10 cellular contexts compared by ENCODE assay signal in genomic region chr14:73238941-73239340, GRCh38. TPM values are rescaled to one million over a fixed set of nuclear protein-coding genes. Genes with fewer than 3 reads are reported as not detected.
DNase-seq lines count a peak whose midpoint lies in the region; ATAC-seq, FAIRE-seq and TF ChIP-seq lines count a peak whose summit lies in the region.
"Had no signal": no experiment of that assay in that cellular context is flagged by ENCODE, and none has a peak within 500 bp of the region (broad histone marks: within the 10 kb centered on the region; RNA-seq: fewer than 3 reads in every experiment).

No MANE protein-coding gene starts in this region.

- H3K9me2 ChIP-seq in OCI-LY7 (ENCODE audit: insufficient read depth, low read length) = no peaks in the 10 kb centered on the region

- H3K9me3 Mint-ChIP-seq in activated naive CD4-positive, alpha-beta T cell treated with anti-CD3 and anti-CD28 coated beads, Interleukin-2, amount 10 ng/mL, durations not matched to agents 7 days and 5 days = no peaks in the 10 kb centered on the region
- no peaks in the 10 kb centered on the region for H3K9me3 Mint-ChIP-seq in activated CD8-positive, alpha-beta memory T cell treated with anti-CD3 and anti-CD28 coated beads, Interleukin-2, amount 10 ng/mL, durations not matched to agents 7 days and 5 days (ENCODE audit: low read depth)

- intact Hi-C loops in GM12878 (cut with micrococcal nuclease; ENCODE audit: unreplicated experiment) = no loop called here
- intact Hi-C loops in HepG2 (cut with micrococcal nuclease; ENCODE audit: unreplicated experiment) = loop anchor here (10.0 kb wide), 1 partner anchor 46 kb away; no protein-coding TSS in a partner anchor
- intact Hi-C loops in OCI-LY7 (cut with micrococcal nuclease; ENCODE audit: unreplicated experiment) = no loop called here

- CTCF ChIA-PET in activated naive CD4-positive, alpha-beta T cell treated with anti-CD3 and anti-CD28 coated beads, Interleukin-2, amount 10 ng/mL, durations not matched to agents 7 days and 5 days (lab: Charles Lee) = no interaction called here
- CTCF ChIA-PET in GM12878 (lab: Yijun Ruan, JAX) = no interaction called here
- CTCF ChIA-PET in HepG2 (lab: Yijun Ruan, JAX; ENCODE audit: low intra/inter-chr PET ratio, low total read pairs) = no interaction called here
- CTCF ChIA-PET in OCI-LY7 (lab: Charles Lee; ENCODE audit: unreplicated experiment) = no interaction called here
- CTCF ChIA-PET in activated CD8-positive, alpha-beta memory T cell treated with anti-CD3 and anti-CD28 coated beads, Interleukin-2, amount 10 ng/mL, durations not matched to agents 7 days and 5 days (lab: Charles Lee) = interaction anchor here (0.7 to 1.6 kb wide), 3 partner anchors 56 to 233 kb away, joined by 3 to 4 read pairs (median 3); no protein-coding TSS in a partner anchor

- H3K27me3 Mint-ChIP-seq in activated naive CD4-positive, alpha-beta T cell treated with anti-CD3 and anti-CD28 coated beads, Interleukin-2, amount 10 ng/mL, durations not matched to agents 7 days and 5 days = peaks cover 98% of the 10 kb centered on the region
- peaks cover 78% of the 10 kb centered on the region for H3K27me3 Mint-ChIP-seq in activated CD8-positive, alpha-beta memory T cell treated with anti-CD3 and anti-CD28 coated beads, Interleukin-2, amount 10 ng/mL, durations not matched to agents 7 days and 5 days

- ATAC-seq in GM12878 (peak; percentile 15), HepG2 (peak; percentile 20)
- ATAC-seq in activated CD8-positive, alpha-beta memory T cell treated with anti-CD3 and anti-CD28 coated beads, Interleukin-2, amount 10 ng/mL, durations not matched to agents 7 days and 5 days = no peak

- RAD21 ChIA-PET in GM12878 (lab: Charles Lee; ENCODE audit: unreplicated experiment) = interaction anchor here (0.8 kb wide), 1 partner anchor 52 kb away, joined by 3 read pairs; no protein-coding TSS in a partner anchor

- H4K20me1 ChIP-seq in GM12878 (ENCODE audit: control insufficient read depth, insufficient read depth) (0 out of 2 replicates have a peak, but pooled peaks cover 4% of the 10 kb centered on the region), HepG2 (ENCODE audit: insufficient read depth, low read length) (no peaks in the 10 kb centered on the region), OCI-LY7 (ENCODE audit: insufficient read depth, low read length) (no peaks in the 10 kb centered on the region)

- in situ Hi-C loops in GM12878 (cut with MboI) (no loop called here), HepG2 (cut with HindIII; ENCODE audit: extremely low pct_ligation_motif_present, low pct_unique_long_range_greater_than_20kb) (no loop called here)

- H3K36me3 Mint-ChIP-seq in activated naive CD4-positive, alpha-beta T cell treated with anti-CD3 and anti-CD28 coated beads, Interleukin-2, amount 10 ng/mL, durations not matched to agents 7 days and 5 days = no peaks in the 10 kb centered on the region
- H3K36me3 Mint-ChIP-seq in activated CD8-positive, alpha-beta memory T cell treated with anti-CD3 and anti-CD28 coated beads, Interleukin-2, amount 10 ng/mL, durations not matched to agents 7 days and 5 days = no peaks in the 10 kb centered on the region

- no peak for TF ChIP-seq CTCF in GM12878 (IDR thresholded peaks at IDR 0.05 in 2 of 3, conservative IDR thresholded peaks at IDR 0.05 in 1 of 3; ENCODE audit: control insufficient read depth in 2 of 3, extremely low read depth in 1 of 3, insufficient read depth in 1 of 3, low read depth in 3 of 3, low read length in 3 of 3)
- TF ChIP-seq CTCF in HepG2 (CRISPR knock-in tag; IDR thresholded peaks at IDR 0.05) = no peak
- TF ChIP-seq CTCF in tibial nerve (IDR thresholded peaks at IDR 0.05) = no peak
- TF ChIP-seq CTCF in OCI-LY7 (conservative IDR thresholded peaks at IDR 0.05; ENCODE audit: low read length) = no peak

- H3K4me3 ChIP-seq in GM12878 (no peak overlapping the region), HepG2 (replicated peaks in 1 of 3; ENCODE audit: insufficient read depth in 1 of 3, low read depth in 2 of 3, low read length in 3 of 3) (peak overlapping the region in 2 of 3 experiments; percentile 66 to 73; a peak in 2 of 6 replicates), tibial nerve (peak overlapping the region; percentile 49 to 73 (median 64)), OCI-LY7 (ENCODE audit: low read depth, low read length, poor library complexity, severe bottlenecking) (no peak overlapping the region)

- H3K9ac ChIP-seq in GM12878 (ENCODE audit: control insufficient read depth, insufficient read depth, low read length) = no peak overlapping the region
- H3K9ac ChIP-seq in HepG2 (ENCODE audit: insufficient read depth, low read depth, low read length) = no peak overlapping the region

- TF ChIP-seq POLR2A in GM12878 (IDR thresholded peaks at IDR 0.05; ENCODE audit: low read depth, low read length) = no peak
- no peak for TF ChIP-seq POLR2A in HepG2 (IDR thresholded peaks at IDR 0.05; ENCODE audit: insufficient read depth in 1 of 2, low read depth in 2 of 2, low read length in 2 of 2)
- TF ChIP-seq POLR2A in tibial nerve (IDR thresholded peaks at IDR 0.05) = no peak

- TF ChIP-seq EP300 in GM12878 (IDR thresholded peaks at IDR 0.05; ENCODE audit: borderline replicate concordance in 1 of 2, control insufficient read depth in 1 of 2, low read depth in 2 of 2, low read length in 2 of 2) (no peak), HepG2 (IDR thresholded peaks at IDR 0.05; ENCODE audit: low read depth in 2 of 2, low read length in 2 of 2) (no peak), HepG2 (CRISPR knock-in tag; IDR thresholded peaks at IDR 0.05; ENCODE audit: borderline replicate concordance) (no peak), tibial nerve (IDR thresholded peaks at IDR 0.05) (no peak)

- H2AFZ ChIP-seq in GM12878 (ENCODE audit: control insufficient read depth, low read depth, low read length) (no peak overlapping the region), HepG2 (ENCODE audit: low read length) (no peak overlapping the region), OCI-LY7 (ENCODE audit: low read length) (no peak overlapping the region)

- H3K4me3 Mint-ChIP-seq in activated naive CD4-positive, alpha-beta T cell treated with anti-CD3 and anti-CD28 coated beads, Interleukin-2, amount 10 ng/mL, durations not matched to agents 7 days and 5 days = no peak overlapping the region
- no peak overlapping the region for H3K4me3 Mint-ChIP-seq in activated CD8-positive, alpha-beta memory T cell treated with anti-CD3 and anti-CD28 coated beads, Interleukin-2, amount 10 ng/mL, durations not matched to agents 7 days and 5 days

- no peak overlapping the region for H3K27ac Mint-ChIP-seq in activated naive CD4-positive, alpha-beta T cell treated with anti-CD3 and anti-CD28 coated beads, Interleukin-2, amount 10 ng/mL, durations not matched to agents 7 days and 5 days
- H3K27ac Mint-ChIP-seq in activated CD8-positive, alpha-beta memory T cell treated with anti-CD3 and anti-CD28 coated beads, Interleukin-2, amount 10 ng/mL, durations not matched to agents 7 days and 5 days = no peak overlapping the region

- H3K27me3 ChIP-seq in GM12878 (replicated peaks in 1 of 2; ENCODE audit: control insufficient read depth in 2 of 2, insufficient read depth in 2 of 2, low read length in 1 of 2) (peaks cover 8 to 26% of the 10 kb centered on the region in 2 experiments), HepG2 (ENCODE audit: control insufficient read depth in 1 of 2, insufficient read depth in 2 of 2, low read length in 2 of 2) (peaks cover 17 to 81% of the 10 kb centered on the region in 2 experiments), tibial nerve (peaks cover 0 to 13% of the 10 kb centered on the region in 2 donors)

- H3K4me2 ChIP-seq in GM12878 (ENCODE audit: control insufficient read depth, insufficient read depth) (no peak overlapping the region), HepG2 (ENCODE audit: low read depth, low read length) (peak overlapping the region; percentile 92), OCI-LY7 (ENCODE audit: low read length) (no peak overlapping the region)

- H3K4me1 Mint-ChIP-seq in activated naive CD4-positive, alpha-beta T cell treated with anti-CD3 and anti-CD28 coated beads, Interleukin-2, amount 10 ng/mL, durations not matched to agents 7 days and 5 days = peaks cover 37% of the 10 kb centered on the region
- peaks cover 33% of the 10 kb centered on the region for H3K4me1 Mint-ChIP-seq in activated CD8-positive, alpha-beta memory T cell treated with anti-CD3 and anti-CD28 coated beads, Interleukin-2, amount 10 ng/mL, durations not matched to agents 7 days and 5 days

- FAIRE-seq in GM12878 (lab: Jason Lieb, UNC) = no peak
- no peak for FAIRE-seq in HepG2 (lab: Jason Lieb, UNC)

- BruUV-seq in GM12878 (replicated peaks; lab: Mats Ljungman, UMichigan) = no TSS peak
- no TSS peak for BruUV-seq in HepG2 (replicated peaks; lab: Mats Ljungman, UMichigan)
- no TSS peak for BruUV-seq in OCI-LY7 (replicated peaks; lab: Mats Ljungman, UMichigan)

- WGBS in GM12878 (ENCODE audit: insufficient coverage, insufficient replicate concordance, low lambda C conversion rate, missing lambda C conversion rate) = 78% methylated on average over 11 of the region's 11 CpGs
- 55% methylated on average over 8 of the region's 11 CpGs for WGBS in HepG2 (ENCODE audit: low lambda C conversion rate)
- WGBS in tibial nerve, 2 donors = 61 to 70% methylated on average over 11 of the region's 11 CpGs

- H3K36me3 ChIP-seq in GM12878 (ENCODE audit: control insufficient read depth in 2 of 2, insufficient read depth in 2 of 2, low read length in 1 of 2) = no peaks in the 10 kb centered on the region
- no peaks in the 10 kb centered on the region for H3K36me3 ChIP-seq in HepG2 (replicated peaks in 1 of 2; ENCODE audit: control insufficient read depth in 1 of 2, insufficient read depth in 2 of 2, low read length in 2 of 2)
- no peaks in the 10 kb centered on the region for H3K36me3 ChIP-seq in tibial nerve
- no peaks in the 10 kb centered on the region for H3K36me3 ChIP-seq in OCI-LY7 (ENCODE audit: insufficient read depth, low read length)
- H3K36me3 ChIP-seq: tibial artery had no signal

- TF ChIP-seq RAD21 in GM12878 (IDR thresholded peaks at IDR 0.05; ENCODE audit: insufficient read depth, low read depth, low read length) (no peak), HepG2 (CRISPR knock-in tag; IDR thresholded peaks at IDR 0.05) (no peak)

- H3K4me1 ChIP-seq in GM12878 (ENCODE audit: control insufficient read depth, insufficient read depth, low read length) (peaks cover 47% of the 10 kb centered on the region), HepG2 (ENCODE audit: insufficient read depth, low read length) (peaks cover 24% of the 10 kb centered on the region), tibial nerve (peaks cover 0 to 84% (median 61%) of the 10 kb centered on the region in 4 donors), OCI-LY7 (ENCODE audit: insufficient read depth, low read length, poor library complexity, severe bottlenecking) (peaks cover 45% of the 10 kb centered on the region)

- H3K9me3 ChIP-seq in GM12878 (replicated peaks; ENCODE audit: control insufficient read depth, insufficient read depth, low read length) (no peaks in the 10 kb centered on the region; the same call in 2 of the 3 replicates), HepG2 (ENCODE audit: low read length) (no peaks in the 10 kb centered on the region), tibial nerve (no peaks in the 10 kb centered on the region), OCI-LY7 (ENCODE audit: low read length) (no peaks in the 10 kb centered on the region)
- H3K9me3 ChIP-seq: tibial artery had no signal

- H3K27ac ChIP-seq in GM12878 (ENCODE audit: control insufficient read depth, insufficient read depth) (no peak overlapping the region), HepG2 (ENCODE audit: extremely low read length, insufficient read depth, low read length) (no peak overlapping the region), tibial nerve (peak overlapping the region in 2 of 4 donors; percentile 79 to 97), OCI-LY7 (ENCODE audit: low read depth, low read length, poor library complexity, severe bottlenecking) (no peak overlapping the region)

- no peaks in the 10 kb centered on the region for H3K79me2 ChIP-seq in GM12878 (ENCODE audit: control insufficient read depth, insufficient read depth, low read length)
- H3K79me2 ChIP-seq in HepG2 (ENCODE audit: insufficient read depth, low read length) = no peaks in the 10 kb centered on the region
- no peaks in the 10 kb centered on the region for H3K79me2 ChIP-seq in OCI-LY7 (ENCODE audit: insufficient read depth, low read depth, low read length)

- POLR2A ChIA-PET in GM12878 (lab: Charles Lee) (interaction anchor here (0.5 to 1.4 kb wide), 3 partner anchors 16 to 48 kb away, joined by 3 to 6 read pairs (median 4); no protein-coding TSS in a partner anchor), HepG2 (lab: Yijun Ruan, JAX) (no interaction called here), OCI-LY7 (lab: Charles Lee) (no interaction called here)

- SMC1A ChIA-PET in GM12878 (lab: Charles Lee; ENCODE audit: uncharacterized antibody, unreplicated experiment) = interaction anchor here (1.1 to 2.0 kb wide), 2 partner anchors 15 to 50 kb away, joined by 3 to 8 read pairs; no protein-coding TSS in a partner anchor

- DNase-seq in activated naive CD4-positive, alpha-beta T cell treated with anti-CD3 and anti-CD28 coated beads, Interleukin-2, amount 10 ng/mL, durations not matched to agents 7 days and 5 days = peak; percentile 20
- DNase-seq in activated naive CD4-positive, alpha-beta T cell treated with anti-CD3 and anti-CD28 coated beads, Interleukin-2, amount 50 U/mL, for 16 hours = no peak
- no peak for DNase-seq in GM12878 (ENCODE audit: low read depth, low spot score)
- DNase-seq in HepG2 (ENCODE audit: low spot score) = no peak
- DNase-seq in tibial nerve (ENCODE audit: low spot score in 2 of 2) = peak in 1 of 2 donors; percentile 12
- no peak for DNase-seq in NCI-H774 (lab: John Stamatoyannopoulos, UW)
- DNase-seq in OCI-LY7 (ENCODE audit: low spot score) = no peak
- DNase-seq in activated CD8-positive, alpha-beta memory T cell treated with anti-CD3 and anti-CD28 coated beads, Interleukin-2, amount 10 ng/mL, durations not matched to agents 7 days and 5 days = no peak
- DNase-seq: SW 1271 had no signal

RNA-seq across cellular contexts. Expression of gene PAPLN, which starts 1.6 kb away (rescaled TPM):
- 83.0 and 91.1 TPM in 2 replicates for total RNA-seq in GM12878 (2013; cell fraction: nucleolus; rRNA removed)
- total RNA-seq in GM12878 (2014; rRNA removed) = 9.9 and 10.7 TPM in 2 replicates
- total RNA-seq in GM12878 (2014; rRNA removed; fragmentation: Illumina TruSeq; extraction: Trizol) = 6.4 and 7.1 TPM in 2 replicates
- total RNA-seq in GM12878 (2021) = 11.4 and 15.6 TPM in 2 replicates
- polyA plus RNA-seq in GM12878 (2011; ENCODE audit: low read depth) = 6.3 TPM
- polyA plus RNA-seq in GM12878 (2011; rRNA removed) = 18.9 and 23.5 TPM in 2 replicates
- polyA plus RNA-seq in GM12878 (2011; cell fraction: cytosol; rRNA removed) = 13.4 and 15.6 TPM in 2 replicates
- 121 and 135 TPM in 2 replicates for polyA plus RNA-seq in GM12878 (2011; cell fraction: nucleus; rRNA removed)
- polyA plus RNA-seq in GM12878 (2012) = 5.7 and 13.3 TPM in 2 replicates
- polyA plus RNA-seq in GM12878 (2014; fragmentation: Illumina TruSeq; extraction: Trizol) = 7.7 and 11.8 TPM in 2 replicates
- 1 to 10 TPM; 1.8 to 2.6 TPM for polyA plus RNA-seq in GM12878 (2014; fragmentation: Nextera tagmentation; extraction: Ambion mirVana)
- 15.7 and 19.8 TPM in 2 replicates for polyA plus RNA-seq in GM12878 (2014; rRNA removed)
- polyA plus RNA-seq in GM12878 (2016; fragmentation: Nextera tagmentation; extraction: Ambion mirVana) = 1 to 10 TPM; 3.8 to 7.0 TPM
- 9.6 and 21.2 TPM in 2 replicates for polyA minus RNA-seq in GM12878 (2011; rRNA and poly(A)+ RNA removed)
- polyA minus RNA-seq in GM12878 (2011; cell fraction: cytosol; rRNA and poly(A)+ RNA removed) = 4.7 and 7.6 TPM in 2 replicates
- polyA minus RNA-seq in GM12878 (2011; cell fraction: nucleus; rRNA and poly(A)+ RNA removed) = 34.9 and 47.5 TPM in 2 replicates
- total RNA-seq in HepG2 (2016; rRNA removed; fragmentation: Illumina TruSeq; extraction: Trizol) = not detected in 2 replicates
- not detected in 2 replicates for total RNA-seq in HepG2 (2016; cell fraction: cytosol; rRNA removed; fragmentation: Illumina TruSeq; extraction: Trizol; ENCODE audit: low read depth)
- total RNA-seq in HepG2 (2016; cell fraction: insoluble cytoplasmic fraction; rRNA removed; fragmentation: Illumina TruSeq; extraction: Trizol) = not detected in 2 replicates
- total RNA-seq in HepG2 (2016; cell fraction: membrane; rRNA removed; fragmentation: Illumina TruSeq; extraction: Trizol) = not detected in 2 replicates
- total RNA-seq in HepG2 (2016; cell fraction: nucleus; rRNA removed; fragmentation: Illumina TruSeq; extraction: Trizol) = not detected in 2 replicates
- polyA plus RNA-seq in HepG2 (2011; rRNA removed) = not detected in 2 replicates
- polyA plus RNA-seq in HepG2 (2011; cell fraction: cytosol; rRNA removed) = 0.01 TPM in 1 of 2 replicates, not detected in the other
- polyA plus RNA-seq in HepG2 (2011; cell fraction: nucleus; rRNA removed) = 0.05 TPM in 1 of 2 replicates, not detected in the other
- polyA plus RNA-seq in HepG2 (2012) = 0.07 and 0.28 TPM in 2 replicates
- polyA plus RNA-seq in HepG2 (2016; cell fraction: cytosol; fragmentation: Illumina TruSeq; extraction: Trizol; ENCODE audit: low read depth) = not detected in 2 replicates
- not detected in 2 replicates for polyA plus RNA-seq in HepG2 (2016; cell fraction: insoluble cytoplasmic fraction; fragmentation: Illumina TruSeq; extraction: Trizol; ENCODE audit: low read depth)
- polyA plus RNA-seq in HepG2 (2016; cell fraction: membrane; fragmentation: Illumina TruSeq; extraction: Trizol; ENCODE audit: low read depth) = not detected in 2 replicates
- polyA plus RNA-seq in HepG2 (2016; cell fraction: nucleus; fragmentation: Illumina TruSeq; extraction: Trizol; ENCODE audit: insufficient read depth, low read depth) = not detected in 2 replicates
- polyA minus RNA-seq in HepG2 (2011; rRNA and poly(A)+ RNA removed; ENCODE audit: low replicate concordance) = 4.1 TPM in 1 of 2 replicates, not detected in the other
- not detected in 2 replicates for polyA minus RNA-seq in HepG2 (2011; cell fraction: cytosol; rRNA and poly(A)+ RNA removed)
- not detected in 2 replicates for polyA minus RNA-seq in HepG2 (2011; cell fraction: nucleus; rRNA and poly(A)+ RNA removed)
- total RNA-seq in tibial nerve = 100 to 1,000 TPM in 3 of 4 donors, 10 to 100 TPM in 1; 96.6 to 314 (median 206) TPM
- total RNA-seq in OCI-LY7 (2014; rRNA removed; shearing (Covaris generic)) = 2.8 and 4.0 TPM in 2 replicates
- total RNA-seq in OCI-LY7 (2022) = 7.9 and 9.0 TPM in 2 replicates
- 1 to 10 TPM in 1 of 2 experiments, under 1 TPM in 1; 0.73 to 1.8 TPM for total RNA-seq in activated CD8-positive, alpha-beta memory T cell treated with anti-CD3 and anti-CD28 coated beads, Interleukin-2, amount 10 ng/mL, durations not matched to agents 7 days and 5 days

Comparison
In these comparisons a context has a peak if more than half of its experiments do, and no peak if none do; other contexts are left out.
1. H3K4me3 ChIP-seq: peak in HepG2 (2 of 3) and tibial nerve (4 of 4); none in GM12878 (single experiment) and OCI-LY7 (single experiment).